In the genomic region with DNA sequence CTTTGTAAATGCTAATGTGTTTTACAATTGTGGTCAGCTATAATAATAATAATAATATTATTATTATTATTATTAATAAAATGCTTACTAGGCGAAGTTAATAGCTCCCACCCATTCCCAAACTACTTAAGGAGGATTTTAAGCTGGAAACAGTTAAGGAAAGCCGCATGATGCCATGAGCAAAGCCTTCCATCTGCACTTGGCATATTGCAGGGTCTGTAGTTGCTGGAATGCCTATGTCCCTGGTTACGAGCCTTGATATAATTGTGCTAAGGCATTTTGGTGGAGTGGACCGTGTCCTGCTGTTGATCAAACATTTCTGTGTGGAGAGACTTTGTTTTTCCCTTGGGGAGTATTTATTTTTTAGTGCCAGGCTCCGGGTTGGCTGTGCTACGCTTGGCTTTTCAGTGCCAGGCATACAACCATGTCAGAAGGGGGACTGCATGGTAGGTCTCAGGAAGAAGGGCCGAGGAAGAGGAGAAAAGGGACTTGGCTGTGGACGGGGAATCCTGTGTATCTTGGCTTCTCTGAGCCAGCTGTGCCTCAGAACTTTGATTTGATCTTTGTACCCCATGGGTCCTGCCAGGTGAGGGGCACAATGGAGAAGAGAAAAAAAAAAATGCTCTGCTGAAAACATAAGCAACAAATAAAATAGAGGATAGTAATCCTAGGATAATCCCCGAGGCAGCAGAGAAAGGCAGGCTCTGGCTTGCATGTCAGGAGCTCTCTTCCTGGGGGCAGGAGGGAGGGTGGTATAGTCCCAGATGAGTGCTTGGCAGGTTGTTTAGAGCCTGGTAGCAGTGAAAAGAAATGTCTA, we compare ENCODE assay signal across 17 cellular contexts.
DNase-seq lines count a peak whose midpoint lies in the region; ATAC-seq and TF ChIP-seq lines count a peak whose summit lies in the region.
"Had no signal": no experiment of that assay in that cellular context is flagged by ENCODE, and none has a peak within 500 bp of the region (broad histone marks: within the 10 kb centered on the region; RNA-seq: fewer than 3 reads in every experiment).

No MANE protein-coding gene starts in this region.

- intact Hi-C loops in A673 (cut with micrococcal nuclease; ENCODE audit: unreplicated experiment): no loop called here

- H3K27me3 ChIP-seq in foreskin keratinocyte (no peaks in the 10 kb centered on the region), neural progenitor cell (no peaks in the 10 kb centered on the region), A673 (replicated peaks; ENCODE audit: insufficient read depth, low read depth, low read length, poor library complexity) (no peaks in the 10 kb centered on the region)

- no peaks in the 10 kb centered on the region for H3K27me3 Mint-ChIP-seq in neural progenitor cell (ENCODE audit: insufficient read depth, low read depth)
- H3K27me3 Mint-ChIP-seq: activated B cell treated with CpG ODN at 0.5 μM for 24 hours; activated naive CD8-positive, alpha-beta T cell had no signal

- H3K9me3 ChIP-seq in neural progenitor cell (ENCODE audit: low read depth) (no peaks in the 10 kb centered on the region), A673 (ENCODE audit: low read depth, low read length, poor library complexity, severe bottlenecking) (no peaks in the 10 kb centered on the region)

- peaks cover 8% of the 10 kb centered on the region for H3K4me1 Mint-ChIP-seq in neural progenitor cell

- H3K36me3 Mint-ChIP-seq in neural progenitor cell: no peaks in the 10 kb centered on the region
- H3K36me3 Mint-ChIP-seq: activated naive CD8-positive, alpha-beta T cell had no signal

- no peaks in the 10 kb centered on the region for H3K36me3 ChIP-seq in neural progenitor cell
- H3K36me3 ChIP-seq in A673 (ENCODE audit: insufficient read depth, low read length, poor library complexity, severe bottlenecking): no peaks in the 10 kb centered on the region

- H3K27ac Mint-ChIP-seq in neural progenitor cell: no peak overlapping the region
- H3K27ac Mint-ChIP-seq: activated B cell treated with CpG ODN at 0.5 μM for 24 hours; activated naive CD8-positive, alpha-beta T cell had no signal

- peaks cover 6% of the 10 kb centered on the region for H4K20me1 ChIP-seq in neural progenitor cell (ENCODE audit: low read depth)

- no peak overlapping the region for H3K4me3 Mint-ChIP-seq in neural progenitor cell
- H3K4me3 Mint-ChIP-seq: activated B cell treated with CpG ODN at 0.5 μM for 24 hours; activated naive CD8-positive, alpha-beta T cell had no signal

- CTCF ChIA-PET in A673 (lab: Charles Lee): no interaction called here

- no peaks in the 10 kb centered on the region for H3K9me3 Mint-ChIP-seq in neural progenitor cell
- H3K9me3 Mint-ChIP-seq: activated B cell treated with CpG ODN at 0.5 μM for 24 hours had no signal

- H3K4me1 ChIP-seq in foreskin keratinocyte (peaks cover 29% of the 10 kb centered on the region), neural progenitor cell (peaks cover 12% of the 10 kb centered on the region), A673 (ENCODE audit: insufficient read depth, low read length, poor library complexity, severe bottlenecking) (peaks cover 6% of the 10 kb centered on the region)

- no peaks in the 10 kb centered on the region for H3F3A ChIP-seq in neural progenitor cell (ENCODE audit: low read depth)

- peak; percentile 83 for DNase-seq in D341Med (ENCODE audit: low spot score)
- peak; percentile 47 for DNase-seq in NCI-H524 treated with DMSO at 0.1 percent for 48 hours (lab: John Stamatoyannopoulos, UW)
- no peak for DNase-seq in foreskin keratinocyte
- peak; percentile 52 for DNase-seq in neural progenitor cell (ENCODE audit: low spot score)
- DNase-seq in T-helper 1 cell: no peak
- no peak for DNase-seq in A673 (ENCODE audit: low spot score)
- DNase-seq: activated B cell treated with CpG ODN at 0.5 μM for 24 hours; activated CD8-positive, alpha-beta memory T cell treated with anti-CD3 and anti-CD28 coated beads, Interleukin-2, amount 50 U/mL, for 4 hours; DMS53; head of caudate nucleus; NCI-H2081 treated with DMSO at 0.1 percent for 48 hours; nucleus accumbens; PC-3 had no signal

- H3K79me2 ChIP-seq in neural progenitor cell (ENCODE audit: low read depth): no peaks in the 10 kb centered on the region

- no peak overlapping the region for H2AFZ ChIP-seq in neural progenitor cell (replicated peaks)

- H3K27ac ChIP-seq in foreskin keratinocyte: peak overlapping the region; percentile 32
- H3K27ac ChIP-seq in neural progenitor cell: peak overlapping the region; percentile 16
- no peak overlapping the region for H3K27ac ChIP-seq in A673 (ENCODE audit: low read depth, low read length, poor library complexity, severe bottlenecking)

- H3K9ac ChIP-seq in neural progenitor cell: no peak overlapping the region

- peak overlapping the region; percentile 45 for H3K4me2 ChIP-seq in neural progenitor cell
- H3K4me2 ChIP-seq: smooth muscle cell had no signal

- POLR2A ChIA-PET in A673 (lab: Charles Lee; ENCODE audit: low non-redundant PET): no interaction called here

- peak; percentile 74 for ATAC-seq in foreskin keratinocyte
- ATAC-seq in HG03432 (IDR thresholded peaks at IDR 0.05; ENCODE audit: unreplicated experiment): no peak
- ATAC-seq in GM18511 (IDR thresholded peaks at IDR 0.05; ENCODE audit: unreplicated experiment): no peak
- ATAC-seq: PC-3 had no signal

- TF ChIP-seq CTCF in foreskin keratinocyte (conservative IDR thresholded peaks at IDR 0.05) (no peak), neural progenitor cell (IDR thresholded peaks at IDR 0.05) (no peak), A673 (conservative IDR thresholded peaks at IDR 0.05; ENCODE audit: low read depth, low read length) (no peak)

- H3K4me3 ChIP-seq in neural progenitor cell: no peak overlapping the region
- no peak overlapping the region for H3K4me3 ChIP-seq in A673 (ENCODE audit: low read depth, low read length, poor library complexity, severe bottlenecking)
- H3K4me3 ChIP-seq: smooth muscle cell had no signal

- BruUV-seq in A673 (replicated peaks; lab: Mats Ljungman, UMichigan): no TSS peak

Comparison
In these comparisons a context has a peak if more than half of its experiments do, and no peak if none do; other contexts are left out.
1. DNase-seq: peak in D341Med (single experiment), NCI-H524 treated with DMSO at 0.1 percent for 48 hours (single experiment) and neural progenitor cell (single experiment); none in foreskin keratinocyte (0 of 2), T-helper 1 cell (0 of 5) and A673 (single experiment).